Comparison of ENCODE assay signal across 30 cellular contexts in the genomic region with DNA sequence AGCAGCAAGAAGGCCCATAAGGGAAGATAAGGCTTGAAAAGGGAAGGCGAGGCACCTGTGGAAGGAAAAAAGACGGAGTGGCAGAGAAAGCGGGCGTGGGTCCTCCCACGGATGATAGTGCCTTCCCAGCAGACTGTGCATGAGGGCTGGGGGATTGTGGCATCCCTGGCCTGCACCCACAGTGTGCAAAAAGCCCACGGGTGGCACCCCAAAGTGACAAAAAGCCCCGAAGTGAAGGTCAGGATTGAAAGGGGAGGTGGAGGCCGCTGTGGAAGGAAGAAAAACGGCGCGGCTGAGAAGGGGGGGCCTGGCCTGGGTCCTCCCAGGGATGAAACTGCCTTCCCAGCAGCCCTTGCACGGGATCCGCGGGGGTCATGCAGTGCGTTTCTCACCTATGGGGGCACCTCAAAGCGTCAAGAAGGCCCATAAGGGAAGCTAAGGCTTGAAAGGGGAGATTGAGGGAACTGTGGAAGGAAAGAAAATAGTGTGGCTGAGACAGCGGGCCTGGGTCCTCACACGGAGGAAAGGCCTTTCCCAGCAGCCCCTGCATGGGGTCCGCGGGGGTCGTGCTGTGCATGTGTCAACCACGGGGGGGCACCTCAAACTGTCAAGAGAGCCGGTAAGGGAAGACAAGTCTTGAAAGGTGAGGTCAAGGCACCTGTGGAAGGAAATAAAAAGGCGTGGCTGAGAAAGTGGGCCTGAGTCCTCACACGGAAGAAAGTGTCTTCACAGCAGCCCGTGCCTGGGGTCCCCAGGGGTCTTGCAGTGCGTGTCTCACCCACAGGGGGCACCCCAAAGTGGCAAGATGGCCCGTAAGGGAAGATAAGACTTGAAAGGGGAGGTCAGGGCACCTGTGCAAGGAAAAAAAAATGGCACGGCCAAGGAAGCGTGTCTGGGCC.
DNase-seq lines count a peak whose midpoint lies in the region; ATAC-seq, FAIRE-seq and TF ChIP-seq lines count a peak whose summit lies in the region.
"Had no signal": no experiment of that assay in that cellular context is flagged by ENCODE, and none has a peak within 500 bp of the region (broad histone marks: within the 10 kb centered on the region; RNA-seq: fewer than 3 reads in every experiment).

No MANE protein-coding gene starts in this region.

- H3K9me3 ChIP-seq in right lobe of liver, result no peaks in the 10 kb centered on the region
- no peaks in the 10 kb centered on the region for H3K9me3 ChIP-seq in HepG2 (ENCODE audit: low read length)
- H3K9me3 ChIP-seq in mucosa of descending colon, result peaks cover 98% of the 10 kb centered on the region
- H3K9me3 ChIP-seq in upper lobe of right lung, result no peaks in the 10 kb centered on the region
- H3K9me3 ChIP-seq: colonic mucosa, MG63 had no signal

- no peak overlapping the region for H3K4me3 ChIP-seq in right lobe of liver
- no peak overlapping the region for H3K4me3 ChIP-seq in HepG2 (replicated peaks in 1 of 3; ENCODE audit: insufficient read depth in 1 of 3, low read depth in 2 of 3, low read length in 3 of 3)
- no peak overlapping the region for H3K4me3 ChIP-seq in mucosa of descending colon
- H3K4me3 ChIP-seq in upper lobe of right lung, result no peak overlapping the region
- H3K4me3 ChIP-seq: colonic mucosa, GM12878, lung, MG63, SK-N-MC had no signal

- BruUV-seq in HepG2 (replicated peaks; lab: Mats Ljungman, UMichigan), result no TSS peak

- TF ChIP-seq EP300 in HepG2 (IDR thresholded peaks at IDR 0.05; ENCODE audit: low read depth in 2 of 2, low read length in 2 of 2), result no peak
- no peak for TF ChIP-seq EP300 in HepG2 (CRISPR knock-in tag; IDR thresholded peaks at IDR 0.05; ENCODE audit: borderline replicate concordance)

- ATAC-seq in right lobe of liver (no peak), HepG2 (no peak), mucosa of descending colon (no peak), upper lobe of right lung (no peak)
- ATAC-seq: effector memory CD8-positive, alpha-beta T cell; GM12878; HCT116 had no signal

- POLR2A ChIA-PET in HepG2 (lab: Yijun Ruan, JAX), result no interaction called here

- H3K36me3 ChIP-seq in right lobe of liver (no peaks in the 10 kb centered on the region), HepG2 (replicated peaks in 1 of 2; ENCODE audit: control insufficient read depth in 1 of 2, insufficient read depth in 2 of 2, low read length in 2 of 2) (no peaks in the 10 kb centered on the region), mucosa of descending colon (ENCODE audit: low read depth) (no peaks in the 10 kb centered on the region), upper lobe of right lung (no peaks in the 10 kb centered on the region)
- H3K36me3 ChIP-seq: colonic mucosa, MG63 had no signal

- H3K4me2 ChIP-seq in HepG2 (ENCODE audit: low read depth, low read length), result no peak overlapping the region
- H3K4me2 ChIP-seq: KMS-11 had no signal

- no peak for FAIRE-seq in HepG2 (lab: Jason Lieb, UNC)
- FAIRE-seq: GM12878, TTC549 had no signal

- H4K20me1 ChIP-seq in HepG2 (ENCODE audit: insufficient read depth, low read length), result no peaks in the 10 kb centered on the region

- H3K9ac ChIP-seq in HepG2 (ENCODE audit: insufficient read depth, low read depth, low read length), result no peak overlapping the region
- H3K9ac ChIP-seq: KMS-11 had no signal

- intact Hi-C loops in right lobe of liver (cut with DNase I) (loop anchor here in 1 of 2 donors (5.0 kb wide), 1 partner anchor 51 kb away; no protein-coding TSS in a partner anchor), HepG2 (cut with micrococcal nuclease; ENCODE audit: unreplicated experiment) (no loop called here), cardiac septum (cut with DNase I) (no loop called here), mucosa of descending colon (cut with DNase I, micrococcal nuclease) (no loop called here), upper lobe of right lung (cut with DNase I) (no loop called here)

- TF ChIP-seq CTCF in right lobe of liver (IDR thresholded peaks at IDR 0.05), result no peak
- TF ChIP-seq CTCF in HepG2 (CRISPR knock-in tag; IDR thresholded peaks at IDR 0.05), result no peak
- no peak for TF ChIP-seq CTCF in mucosa of descending colon (IDR thresholded peaks at IDR 0.05)
- TF ChIP-seq CTCF in upper lobe of right lung (IDR thresholded peaks at IDR 0.05), result no peak

- CTCF ChIA-PET in HepG2 (lab: Yijun Ruan, JAX; ENCODE audit: low intra/inter-chr PET ratio, low total read pairs), result no interaction called here

- no peak for TF ChIP-seq RAD21 in HepG2 (CRISPR knock-in tag; IDR thresholded peaks at IDR 0.05)

- H3K4me1 ChIP-seq in right lobe of liver (no peaks in the 10 kb centered on the region), HepG2 (ENCODE audit: insufficient read depth, low read length) (no peaks in the 10 kb centered on the region), mucosa of descending colon (ENCODE audit: low read depth) (no peaks in the 10 kb centered on the region), upper lobe of right lung (no peaks in the 10 kb centered on the region)
- H3K4me1 ChIP-seq: colonic mucosa had no signal

- in situ Hi-C loops in HepG2 (cut with HindIII; ENCODE audit: extremely low pct_ligation_motif_present, low pct_unique_long_range_greater_than_20kb), result no loop called here

- peak in 2 of 3 donors; percentile 6 to 31 for DNase-seq in right lobe of liver
- no peak for DNase-seq in HepG2 (ENCODE audit: low spot score)
- peak; percentile 68 for DNase-seq in cardiac septum (ENCODE audit: low spot score)
- peak in 2 of 3 donors; percentile 3 to 27 for DNase-seq in mucosa of descending colon
- peak; percentile 63 for DNase-seq in upper lobe of right lung
- DNase-seq in RPMI8226, result no peak
- no peak for DNase-seq in ecto neural progenitor cell (ENCODE audit: low spot score)
- no peak for DNase-seq in stimulated activated CD4-positive, alpha-beta T cell treated with anti-CD3 and anti-CD28 coated beads, Interleukin-15, amount 100 ng/mL, for 24 hours
- DNase-seq: activated CD4-positive, alpha-beta T cell treated with anti-CD3 and anti-CD28 coated beads, Interleukin-2, amount 50 U/mL, for 48 hours; anterior cingulate cortex; colonic mucosa; DMS153; effector memory CD8-positive, alpha-beta T cell; islet precursor cell; MG63; NCI-H1930; NCI-H2171 treated with DMSO at 0.1 percent for 48 hours; NCI-H510A; nephron progenitor cell; retina; stimulated activated CD4-positive, alpha-beta T cell treated with anti-CD3 and anti-CD28 coated beads, Interleukin-12 subunit alpha, Interleukin-12 subunit beta, amount 100 ng/mL, for 4 hours; stimulated activated CD4-positive, alpha-beta T cell treated with anti-CD3 and anti-CD28 coated beads, Interleukin-4, amount 100 ng/mL, for 24 hours; trophoblast cell had no signal

- H3K79me2 ChIP-seq in HepG2 (ENCODE audit: insufficient read depth, low read length), result no peaks in the 10 kb centered on the region

- H3K27me3 ChIP-seq in right lobe of liver (no peaks in the 10 kb centered on the region), HepG2 (ENCODE audit: control insufficient read depth in 1 of 2, insufficient read depth in 2 of 2, low read length in 2 of 2) (peaks cover 3 to 39% of the 10 kb centered on the region in 2 experiments; a peak in 2 of 5 replicates), upper lobe of right lung (no peaks in the 10 kb centered on the region)
- H3K27me3 ChIP-seq: colonic mucosa, MG63 had no signal

- H3K27ac ChIP-seq in right lobe of liver (no peak overlapping the region), HepG2 (ENCODE audit: extremely low read length, insufficient read depth, low read length) (no peak overlapping the region), upper lobe of right lung (no peak overlapping the region)
- H3K27ac ChIP-seq: colonic mucosa, HL-60, KMS-11, SK-N-MC had no signal

- no peak for TF ChIP-seq POLR2A in right lobe of liver (IDR thresholded peaks at IDR 0.05)
- no peak for TF ChIP-seq POLR2A in HepG2 (IDR thresholded peaks at IDR 0.05; ENCODE audit: insufficient read depth in 1 of 2, low read depth in 2 of 2, low read length in 2 of 2)

- WGBS in right lobe of liver (ENCODE audit: insufficient coverage, low coverage, low lambda C conversion rate, missing lambda C conversion rate), result 46% methylated on average over 25 of the region's 30 CpGs
- WGBS in HepG2 (ENCODE audit: low lambda C conversion rate), result 13% methylated on average over 30 of the region's 30 CpGs

- H2AFZ ChIP-seq in HepG2 (ENCODE audit: low read length), result no peak overlapping the region

TF ChIP-seq in HepG2, 621 proteins besides CTCF, POLR2A, EP300 and RAD21:
- TF ChIP-seq, protein P1, sequence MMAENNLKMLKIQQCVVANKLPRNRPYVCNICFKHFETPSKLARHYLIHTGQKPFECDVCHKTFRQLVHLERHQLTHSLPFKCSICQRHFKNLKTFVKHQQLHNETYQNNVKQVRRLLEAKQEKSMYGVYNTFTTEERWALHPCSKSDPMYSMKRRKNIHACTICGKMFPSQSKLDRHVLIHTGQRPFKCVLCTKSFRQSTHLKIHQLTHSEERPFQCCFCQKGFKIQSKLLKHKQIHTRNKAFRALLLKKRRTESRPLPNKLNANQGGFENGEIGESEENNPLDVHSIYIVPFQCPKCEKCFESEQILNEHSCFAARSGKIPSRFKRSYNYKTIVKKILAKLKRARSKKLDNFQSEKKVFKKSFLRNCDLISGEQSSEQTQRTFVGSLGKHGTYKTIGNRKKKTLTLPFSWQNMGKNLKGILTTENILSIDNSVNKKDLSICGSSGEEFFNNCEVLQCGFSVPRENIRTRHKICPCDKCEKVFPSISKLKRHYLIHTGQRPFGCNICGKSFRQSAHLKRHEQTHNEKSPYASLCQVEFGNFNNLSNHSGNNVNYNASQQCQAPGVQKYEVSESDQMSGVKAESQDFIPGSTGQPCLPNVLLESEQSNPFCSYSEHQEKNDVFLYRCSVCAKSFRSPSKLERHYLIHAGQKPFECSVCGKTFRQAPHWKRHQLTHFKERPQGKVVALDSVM (CRISPR knock-in tag; IDR thresholded peaks at IDR 0.05), result no peak
- no peak for TF ChIP-seq REPIN1 (CRISPR knock-in tag; IDR thresholded peaks at IDR 0.05; ENCODE audit: borderline replicate concordance, low read depth)

Comparison
In these comparisons a context has a peak if more than half of its experiments do, and no peak if none do; other contexts are left out.
1. DNase-seq: peak in right lobe of liver (2 of 3), cardiac septum (single experiment), mucosa of descending colon (2 of 3) and upper lobe of right lung (single experiment); none in HepG2 (single experiment), RPMI8226 (single experiment), ecto neural progenitor cell (single experiment) and stimulated activated CD4-positive, alpha-beta T cell treated with anti-CD3 and anti-CD28 coated beads, Interleukin-15, amount 100 ng/mL, for 24 hours (single experiment).